1 cellular context compared by ENCODE assay signal in genomic region chr14:29928342-29928640, GRCh38.
TF ChIP-seq lines count a peak whose summit lies in the region.

No MANE protein-coding gene starts in this region.

TF ChIP-seq in HepG2, 621 proteins besides CTCF, POLR2A, EP300 and RAD21 (continued from another document):
- no peak for TF ChIP-seq UBTF (CRISPR knock-in tag; IDR thresholded peaks at IDR 0.05)
